ENCODE assay signal across 17 cellular contexts in the genomic region with DNA sequence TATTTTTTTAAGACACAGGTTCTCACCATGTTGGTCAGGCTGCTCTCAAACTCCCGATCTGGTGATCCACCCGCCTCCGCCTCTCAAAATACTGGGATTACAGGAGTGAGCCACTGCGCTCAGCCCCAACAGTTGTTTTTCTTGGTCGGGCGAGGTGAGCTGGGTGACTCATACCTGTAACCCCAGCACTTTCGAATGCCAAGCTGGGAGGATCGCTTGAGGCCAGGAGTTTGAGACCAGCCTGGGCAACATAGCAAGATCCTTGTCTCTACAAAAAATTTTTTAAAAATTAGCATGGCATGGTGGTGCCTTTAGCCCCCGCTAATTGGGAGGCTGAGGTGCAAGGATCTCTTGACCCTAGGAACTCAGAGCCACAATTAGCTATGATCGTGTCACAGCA.
"Had no signal": no experiment of that assay in that cellular context is flagged by ENCODE, and none has a peak within 500 bp of the region (broad histone marks: within the 10 kb centered on the region; RNA-seq: fewer than 3 reads in every experiment).

No MANE protein-coding gene starts in this region.

- H3K9ac ChIP-seq: neural progenitor cell had no signal

- H3K27ac ChIP-seq: esophagus muscularis mucosa, gastroesophageal sphincter, neural progenitor cell, thyroid gland had no signal

- H3K4me2 ChIP-seq: neural progenitor cell had no signal

- DNase-seq: activated CD4-positive, alpha-beta T cell treated with anti-CD3 and anti-CD28 coated beads for 1 hour; activated CD8-positive, alpha-beta memory T cell treated with anti-CD3 and anti-CD28 coated beads, Interleukin-2, amount 50 U/mL, for 4 hours; activated naive CD4-positive, alpha-beta T cell treated with Interleukin-2 at 50 U/mL for 16 hours; activated naive CD8-positive, alpha-beta T cell treated with anti-CD3 and anti-CD28 coated beads for 36 hours; activated T-cell treated with anti-CD3 and anti-CD28 coated beads, Interleukin-2, amount 50 U/mL, for 4 hours; central memory CD4-positive, alpha-beta T cell; effector memory CD8-positive, alpha-beta T cell; lower lobe of right lung; mesendoderm; retina; stimulated activated CD4-positive, alpha-beta T cell treated with anti-CD3 and anti-CD28 coated beads, Interleukin-4, amount 100 ng/mL, for 4 hours had no signal

- H3K36me3 ChIP-seq: esophagus muscularis mucosa, gastroesophageal sphincter, heart left ventricle, lower lobe of right lung, neural progenitor cell, thyroid gland had no signal

- H3K4me1 ChIP-seq: esophagus muscularis mucosa, gastroesophageal sphincter, heart left ventricle, lower lobe of right lung, neural progenitor cell, thyroid gland had no signal

- H3K4me3 ChIP-seq: mucosa of descending colon, neural progenitor cell, thyroid gland had no signal

- H3K27me3 ChIP-seq: esophagus muscularis mucosa, gastroesophageal sphincter, heart left ventricle, thyroid gland had no signal

- H3K9me3 ChIP-seq: esophagus muscularis mucosa, gastroesophageal sphincter, heart left ventricle, lower lobe of right lung, mucosa of descending colon, thyroid gland had no signal
